34 cellular contexts compared by ENCODE assay signal in genomic region chr10:3711918-3712317, GRCh38.
"Had no signal": no experiment of that assay in that cellular context is flagged by ENCODE, and none has a peak within 500 bp of the region (broad histone marks: within the 10 kb centered on the region; RNA-seq: fewer than 3 reads in every experiment).

No MANE protein-coding gene starts in this region.

- DNase-seq: Karpas-422, Kasumi-1, MG63, MM.1S, MV-4-11, NCI-H1048, NCI-H1092, NCI-H1092 treated with DMSO at 0.1 percent for 48 hours, NCI-H1105, NCI-H1105 treated with DMSO at 0.1 percent for 48 hours, NCI-H1417, NCI-H1417 treated with DMSO at 0.1 percent for 48 hours, NCI-H1436, NCI-H1436 treated with DMSO at 0.1 percent for 48 hours, NCI-H146, NCI-H1694, NCI-H1694 treated with DMSO at 0.1 percent for 48 hours, NCI-H187, NCI-H187 treated with DMSO at 0.1 percent for 48 hours, NCI-H1930, NCI-H2029, NCI-H2029 treated with DMSO at 0.1 percent for 48 hours, NCI-H2081, NCI-H2081 treated with DMSO at 0.1 percent for 48 hours, NCI-H2107, NCI-H2171, NCI-H2171 treated with DMSO at 0.1 percent for 48 hours, NCI-H2227 treated with DMSO at 0.1 percent for 48 hours, NCI-H226, NCI-H345, NCI-H446, NCI-H446 treated with DMSO at 0.1 percent for 48 hours, NCI-H510A, NCI-H510A treated with DMSO at 0.1 percent for 48 hours had no signal

- H3K9me3 ChIP-seq: MG63 had no signal

- H3K4me3 ChIP-seq: MG63 had no signal

- H3K36me3 ChIP-seq: MG63 had no signal
